In the genomic region with DNA sequence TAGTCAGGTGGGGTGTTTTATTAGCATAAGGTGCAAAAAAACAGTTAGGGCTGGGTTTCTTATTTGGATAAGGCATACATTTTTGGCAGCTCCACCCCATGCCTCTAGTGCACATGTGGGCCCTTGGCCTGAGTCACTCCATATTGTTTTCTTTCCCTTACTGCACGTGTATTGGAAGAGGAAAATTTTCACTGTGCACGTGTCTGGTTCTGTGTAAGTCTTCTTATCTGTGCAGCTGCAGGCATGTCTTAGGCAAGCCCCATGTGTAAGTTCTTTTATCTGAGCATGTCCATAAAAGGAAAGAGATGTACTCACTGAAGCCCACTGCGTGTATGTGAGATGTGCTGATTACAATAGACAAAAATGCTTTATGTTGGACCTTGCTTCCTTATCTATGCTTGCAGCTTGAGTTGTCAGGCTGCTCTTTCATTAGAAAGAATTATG, we compare ENCODE assay signal across 8 cellular contexts.
"Had no signal": no experiment of that assay in that cellular context is flagged by ENCODE, and none has a peak within 500 bp of the region (broad histone marks: within the 10 kb centered on the region; RNA-seq: fewer than 3 reads in every experiment).

No MANE protein-coding gene starts in this region.

- H3K4me3 ChIP-seq: heart left ventricle, ovary, tibial artery had no signal

- ATAC-seq: activated T-cell treated with anti-CD3 and anti-CD28 coated beads, Interleukin-2, amount 50 U/mL, for 72 hours; heart left ventricle; left ventricle myocardium superior had no signal

- H3K36me3 ChIP-seq: heart left ventricle, ovary, tibial artery had no signal

- H3K27ac ChIP-seq: heart left ventricle, ovary, tibial artery had no signal

- H3K9me3 ChIP-seq: ovary had no signal

- FAIRE-seq: kidney had no signal

- DNase-seq: activated CD4-positive, alpha-beta memory T cell treated with anti-CD3 and anti-CD28 coated beads for 36 hours; activated T-cell treated with anti-CD3 and anti-CD28 coated beads, Interleukin-2, amount 50 U/mL, for 72 hours; foreskin fibroblast; heart left ventricle; kidney; left ventricle myocardium superior; ovary; tibial artery had no signal

- H3K27me3 ChIP-seq: heart left ventricle, ovary, tibial artery had no signal
